Comparison of ENCODE assay signal across 24 cellular contexts in genomic region chr1:228323401-228323800, GRCh38.
DNase-seq lines count a peak whose midpoint lies in the region; ATAC-seq and TF ChIP-seq lines count a peak whose summit lies in the region.
"Had no signal": no experiment of that assay in that cellular context is flagged by ENCODE, and none has a peak within 500 bp of the region (broad histone marks: within the 10 kb centered on the region; RNA-seq: fewer than 3 reads in every experiment).

No MANE protein-coding gene starts in this region.

- TF ChIP-seq CTCF in IMR-90 (conservative IDR thresholded peaks at IDR 0.05; ENCODE audit: low read depth, low read length) (no peak), lower lobe of right lung (IDR thresholded peaks at IDR 0.05) (no peak), spleen (IDR thresholded peaks at IDR 0.05 in 8 of 11, conservative IDR thresholded peaks at IDR 0.05 in 3 of 11) (no peak)

- no peak for TF ChIP-seq POLR2A in IMR-90 (IDR thresholded peaks at IDR 0.05; ENCODE audit: low read depth, low read length)
- TF ChIP-seq POLR2A in spleen (IDR thresholded peaks at IDR 0.05), result no peak

- peak overlapping the region; percentile 20; the same call in 1 of the 3 replicates for H2BK15ac ChIP-seq in IMR-90 (ENCODE audit: low read depth, low read length)

- no TSS peak for BruUV-seq in IMR-90 (replicated peaks; lab: Mats Ljungman, UMichigan)

- TF ChIP-seq RAD21 in IMR-90 (IDR thresholded peaks at IDR 0.05; ENCODE audit: low read length), result no peak

- no peak overlapping the region for H3K4me2 ChIP-seq in IMR-90 (ENCODE audit: low read depth, low read length)
- H3K4me2 ChIP-seq: BLaER1 treated with 17β-estradiol and CSF1 and Interleukin-3, amounts not matched to agents 10 nM and 100 nM; KMS-11 had no signal

- H4K91ac ChIP-seq in IMR-90 (ENCODE audit: insufficient read depth, low read depth, low read length), result peak overlapping the region; percentile 55; the same call in 1 of the 2 replicates

- ATAC-seq in IMR-90 (ENCODE audit: low read depth), result no peak
- no peak for ATAC-seq in lower lobe of right lung
- ATAC-seq in GM21737 (IDR thresholded peaks at IDR 0.05; ENCODE audit: unreplicated experiment), result no peak
- ATAC-seq: GM12878 had no signal

- H3K9ac ChIP-seq in IMR-90 (ENCODE audit: low read depth, low read length), result no peak overlapping the region
- H3K9ac ChIP-seq: BLaER1 treated with 17β-estradiol and CSF1 and Interleukin-3, amounts not matched to agents 10 nM and 100 nM; GM23248; KMS-11 had no signal

- peaks cover 43% of the 10 kb centered on the region for H3K36me3 ChIP-seq in IMR-90 (ENCODE audit: control insufficient read depth, insufficient read depth, low read length)
- peaks cover 53% of the 10 kb centered on the region for H3K36me3 ChIP-seq in lower lobe of right lung
- H3K36me3 ChIP-seq in spleen, result peaks cover 0 to 71% (median 40%) of the 10 kb centered on the region in 6 donors
- H3K36me3 ChIP-seq: SJCRH30 had no signal

- H3K4me3 Mint-ChIP-seq in activated naive CD4-positive, alpha-beta T cell treated with anti-CD3 and anti-CD28 coated beads, Interleukin-2, amount 10 ng/mL, durations not matched to agents 7 days and 5 days, result no peak overlapping the region
- H3K4me3 Mint-ChIP-seq in activated naive CD4-positive, alpha-beta T cell treated with anti-CD3 and anti-CD28 coated beads for 36 hours, result no peak overlapping the region
- H3K4me3 Mint-ChIP-seq: CD4-positive, alpha-beta memory T cell; H9 had no signal

- no peaks in the 10 kb centered on the region for H3K27me3 ChIP-seq in IMR-90 (ENCODE audit: control insufficient read depth, insufficient read depth, low read length)
- no peaks in the 10 kb centered on the region for H3K27me3 ChIP-seq in lower lobe of right lung (ENCODE audit: low read depth)
- H3K27me3 ChIP-seq in spleen (replicated peaks in 1 of 7), result no peaks in the 10 kb centered on the region
- H3K27me3 ChIP-seq: BLaER1 treated with 17β-estradiol and CSF1 and Interleukin-3, amounts not matched to agents 10 nM and 100 nM; SJCRH30 had no signal

- H3K79me1 ChIP-seq in IMR-90 (ENCODE audit: low read depth in 1 of 2, low read length in 2 of 2), result no peaks in the 10 kb centered on the region

- no peak overlapping the region for H4K8ac ChIP-seq in IMR-90 (ENCODE audit: low read depth in 2 of 2, low read length in 2 of 2)

- H3K9me3 Mint-ChIP-seq in activated naive CD4-positive, alpha-beta T cell treated with anti-CD3 and anti-CD28 coated beads, Interleukin-2, amount 10 ng/mL, durations not matched to agents 7 days and 5 days, result peaks cover 1% of the 10 kb centered on the region
- H3K9me3 Mint-ChIP-seq in activated naive CD4-positive, alpha-beta T cell treated with anti-CD3 and anti-CD28 coated beads for 36 hours, result no peaks in the 10 kb centered on the region

- H3K56ac ChIP-seq in IMR-90 (ENCODE audit: extremely low read depth, insufficient read depth, low read length), result no peak overlapping the region

- no peaks in the 10 kb centered on the region for H4K20me1 ChIP-seq in IMR-90 (ENCODE audit: insufficient read depth, low read length)
- H4K20me1 ChIP-seq: BLaER1 treated with 17β-estradiol and CSF1 and Interleukin-3, amounts not matched to agents 10 nM and 100 nM had no signal

- H3K27ac ChIP-seq in IMR-90 (ENCODE audit: insufficient read depth, low read length) (no peak overlapping the region), lower lobe of right lung (no peak overlapping the region), spleen (no peak overlapping the region)
- H3K27ac ChIP-seq: BLaER1 treated with 17β-estradiol and CSF1 and Interleukin-3, amounts not matched to agents 10 nM and 100 nM; GM23248; KMS-11; RWPE1; SJCRH30 had no signal

- no peak overlapping the region for H2BK5ac ChIP-seq in IMR-90 (ENCODE audit: low read depth, low read length, poor library complexity, severe bottlenecking)

- H3K27ac Mint-ChIP-seq in activated naive CD4-positive, alpha-beta T cell treated with anti-CD3 and anti-CD28 coated beads, Interleukin-2, amount 10 ng/mL, durations not matched to agents 7 days and 5 days, result no peak overlapping the region
- H3K27ac Mint-ChIP-seq in activated naive CD4-positive, alpha-beta T cell treated with anti-CD3 and anti-CD28 coated beads for 36 hours, result no peak overlapping the region
- H3K27ac Mint-ChIP-seq: H9 had no signal

- H2AFZ ChIP-seq in IMR-90 (replicated peaks; ENCODE audit: low read length, poor library complexity), result no peak overlapping the region
- H2AFZ ChIP-seq: GM23248 had no signal

- peak overlapping the region; percentile 50 for H3K4ac ChIP-seq in IMR-90 (ENCODE audit: low read depth, low read length)

- 69% methylated on average over 2 of the region's 9 CpGs; no CpG with 5 or more reads in 1 of the 2 experiments for WGBS in IMR-90 (ENCODE audit: extremely low coverage in 2 of 2, insufficient read length in 1 of 2), 2 experiments
- 85 to 95% (median 92%) methylated on average over 8 to 9 of the region's 9 CpGs for WGBS in spleen, 5 donors

- no peak overlapping the region for H3K4me3 ChIP-seq in IMR-90 (ENCODE audit: insufficient read depth, low read depth, low read length)
- H3K4me3 ChIP-seq in lower lobe of right lung, result no peak overlapping the region
- no peak overlapping the region for H3K4me3 ChIP-seq in spleen
- H3K4me3 ChIP-seq: BLaER1 treated with 17β-estradiol and CSF1 and Interleukin-3, amounts not matched to agents 10 nM and 100 nM; GM12878; GM23248; SJCRH30 had no signal

- CTCF ChIA-PET in activated naive CD4-positive, alpha-beta T cell treated with anti-CD3 and anti-CD28 coated beads, Interleukin-2, amount 10 ng/mL, durations not matched to agents 7 days and 5 days (lab: Charles Lee), result no interaction called here
- CTCF ChIA-PET in activated naive CD4-positive, alpha-beta T cell treated with anti-CD3 and anti-CD28 coated beads for 36 hours (lab: Charles Lee), result no interaction called here
- CTCF ChIA-PET in IMR-90 (lab: Yijun Ruan, JAX), result no interaction called here

- intact Hi-C loops in activated naive CD4-positive, alpha-beta T cell treated with anti-CD3 and anti-CD28 coated beads for 36 hours (cut with micrococcal nuclease), result no loop called here
- intact Hi-C loops in IMR-90 (cut with micrococcal nuclease) (no loop called here), lower lobe of right lung (cut with DNase I) (no loop called here), spleen (cut with DNase I; ENCODE audit: low total_unique reads) (no loop called here)

- dilution Hi-C loops in IMR-90 (cut with HindIII; ENCODE audit: low sequenced_read_pairs, unreplicated experiment), result no loop called here

- in situ Hi-C loops in IMR-90 (cut with MboI; ENCODE audit: low sequenced_read_pairs), result no loop called here

- H3K9me3 ChIP-seq in IMR-90 (ENCODE audit: control insufficient read depth, insufficient read depth, low read length) (peaks cover 4% of the 10 kb centered on the region; the same call in 1 of the 2 replicates), lower lobe of right lung (no peaks in the 10 kb centered on the region), spleen (peaks cover 0 to 13% (median 7%) of the 10 kb centered on the region in 8 donors)

- no peak overlapping the region for H4K5ac ChIP-seq in IMR-90 (ENCODE audit: low read depth, low read length)

- peaks cover 11% of the 10 kb centered on the region for H3K4me1 ChIP-seq in IMR-90 (ENCODE audit: control insufficient read depth, insufficient read depth, low read length)
- H3K4me1 ChIP-seq in lower lobe of right lung, result no peaks in the 10 kb centered on the region
- no peaks in the 10 kb centered on the region for H3K4me1 ChIP-seq in spleen
- H3K4me1 ChIP-seq: BLaER1 treated with 17β-estradiol and CSF1 and Interleukin-3, amounts not matched to agents 10 nM and 100 nM; Caco-2; SJCRH30 had no signal

- H2BK120ac ChIP-seq in IMR-90 (ENCODE audit: low read depth, low read length), result peak overlapping the region; percentile 42

- POLR2A ChIA-PET in IMR-90 (lab: Charles Lee; ENCODE audit: unreplicated experiment), result no interaction called here

- H3K36me3 Mint-ChIP-seq in activated naive CD4-positive, alpha-beta T cell treated with anti-CD3 and anti-CD28 coated beads, Interleukin-2, amount 10 ng/mL, durations not matched to agents 7 days and 5 days, result peaks cover 3% of the 10 kb centered on the region
- peaks cover 16% of the 10 kb centered on the region for H3K36me3 Mint-ChIP-seq in activated naive CD4-positive, alpha-beta T cell treated with anti-CD3 and anti-CD28 coated beads for 36 hours (ENCODE audit: low read depth)

- H2BK20ac ChIP-seq in IMR-90 (ENCODE audit: low read depth, low read length), result 0 out of 2 replicates have a peak overlapping the region, but pooled peaks have one; percentile 63

- H2AK9ac ChIP-seq in IMR-90 (replicated peaks; ENCODE audit: low read depth, low read length, poor library complexity), result no peak overlapping the region

- no peak overlapping the region for H3K18ac ChIP-seq in IMR-90 (ENCODE audit: low read depth, low read length)

- 0 out of 2 replicates have a peak, but pooled peaks cover 14% of the 10 kb centered on the region for H3K9me1 ChIP-seq in IMR-90 (ENCODE audit: insufficient read depth, low read length)

- peak overlapping the region; percentile 29; the same call in 1 of the 2 replicates for H2AK5ac ChIP-seq in IMR-90 (ENCODE audit: low read depth, low read length)

- H3K27me3 Mint-ChIP-seq in activated naive CD4-positive, alpha-beta T cell treated with anti-CD3 and anti-CD28 coated beads, Interleukin-2, amount 10 ng/mL, durations not matched to agents 7 days and 5 days, result no peaks in the 10 kb centered on the region
- H3K27me3 Mint-ChIP-seq in activated naive CD4-positive, alpha-beta T cell treated with anti-CD3 and anti-CD28 coated beads for 36 hours (ENCODE audit: low read depth), result no peaks in the 10 kb centered on the region
- H3K27me3 Mint-ChIP-seq: CD4-positive, alpha-beta memory T cell had no signal

- no peak overlapping the region for H3K23ac ChIP-seq in IMR-90 (ENCODE audit: low read depth, low read length)

- H3K14ac ChIP-seq in IMR-90 (replicated peaks; ENCODE audit: low read depth, low read length), result no peak overlapping the region

- DNase-seq in activated naive CD4-positive, alpha-beta T cell treated with anti-CD3 and anti-CD28 coated beads, Interleukin-2, amount 10 ng/mL, durations not matched to agents 7 days and 5 days, result peak; percentile 6
- DNase-seq in activated naive CD4-positive, alpha-beta T cell treated with anti-CD3 and anti-CD28 coated beads for 36 hours, result no peak
- no peak for DNase-seq in IMR-90
- peak; percentile 28 for DNase-seq in lower lobe of right lung
- peak; percentile 57 for DNase-seq in spleen
- DNase-seq in NCI-H82 (lab: John Stamatoyannopoulos, UW), result no peak
- no peak for DNase-seq in NCI-H1436 (lab: John Stamatoyannopoulos, UW)
- DNase-seq: CD4-positive, alpha-beta memory T cell; DMS 273 treated with DMSO at 0.1 percent for 48 hours; DND-41; GM23248; H9; NCI-H1092 treated with DMSO at 0.1 percent for 48 hours; NCI-H146; NCI-H2029; NCI-H2227 treated with DMSO at 0.1 percent for 48 hours; NCI-H510A; SJCRH30 had no signal

- H3K4me1 Mint-ChIP-seq in activated naive CD4-positive, alpha-beta T cell treated with anti-CD3 and anti-CD28 coated beads, Interleukin-2, amount 10 ng/mL, durations not matched to agents 7 days and 5 days, result no peaks in the 10 kb centered on the region
- no peaks in the 10 kb centered on the region for H3K4me1 Mint-ChIP-seq in activated naive CD4-positive, alpha-beta T cell treated with anti-CD3 and anti-CD28 coated beads for 36 hours (ENCODE audit: low read depth)
- H3K4me1 Mint-ChIP-seq: CD4-positive, alpha-beta memory T cell; H9 had no signal

TF ChIP-seq in IMR-90, 13 proteins besides CTCF, POLR2A, EP300 and RAD21 (continues in another document):
- no peak for TF ChIP-seq MXI1 (IDR thresholded peaks at IDR 0.05; ENCODE audit: borderline replicate concordance, low read depth, low read length)

Comparison
In these comparisons a context has a peak if more than half of its experiments do, and no peak if none do; other contexts are left out.
1. DNase-seq: peak in activated naive CD4-positive, alpha-beta T cell treated with anti-CD3 and anti-CD28 coated beads, Interleukin-2, amount 10 ng/mL, durations not matched to agents 7 days and 5 days (single experiment), lower lobe of right lung (single experiment) and spleen (single experiment); none in activated naive CD4-positive, alpha-beta T cell treated with anti-CD3 and anti-CD28 coated beads for 36 hours (single experiment), IMR-90 (single experiment), NCI-H82 (single experiment) and NCI-H1436 (single experiment).